In the genomic region with DNA sequence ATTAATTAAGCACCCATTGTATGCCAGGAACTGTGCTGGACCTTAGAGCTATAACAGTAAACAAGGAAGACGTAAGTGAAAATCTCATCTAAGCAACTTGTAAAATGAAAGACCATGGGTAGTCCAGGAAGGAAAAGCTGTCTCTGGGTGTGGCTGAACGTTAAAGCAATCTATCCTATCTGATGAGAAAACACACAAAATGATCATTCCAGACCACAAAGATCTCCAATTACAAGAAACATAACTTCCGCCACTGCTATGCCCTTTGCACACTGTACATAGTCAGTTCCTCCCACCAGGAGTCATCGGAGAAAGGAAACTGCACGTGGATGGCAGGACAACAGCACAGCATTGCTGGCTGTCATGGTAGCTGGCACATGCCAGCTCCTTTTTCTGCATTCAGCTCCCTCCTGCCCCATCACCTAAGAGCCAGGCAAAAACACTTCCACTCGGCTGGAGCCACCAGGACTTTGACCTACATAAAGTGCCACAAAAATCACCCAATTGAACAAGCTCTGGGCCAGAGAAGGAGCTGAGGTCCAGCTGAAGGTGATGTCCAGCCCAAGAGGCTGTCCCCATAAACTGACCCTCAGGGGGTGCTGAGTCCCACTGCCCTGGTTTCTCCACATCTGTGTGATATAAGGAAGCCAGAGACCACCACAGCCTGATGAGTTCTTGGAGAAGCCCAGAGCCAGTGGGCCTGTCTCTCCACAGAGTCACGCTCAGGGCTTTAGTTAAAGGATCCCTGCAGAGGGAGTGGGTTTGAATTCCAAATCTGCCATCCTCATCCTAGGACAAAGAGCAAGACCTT, we compare ENCODE assay signal across 10 cellular contexts. TPM values are rescaled to one million over a fixed set of nuclear protein-coding genes. Genes with fewer than 3 reads are reported as not detected.
DNase-seq lines count a peak whose midpoint lies in the region; ATAC-seq and TF ChIP-seq lines count a peak whose summit lies in the region.
"Had no signal": no experiment of that assay in that cellular context is flagged by ENCODE, and none has a peak within 500 bp of the region (broad histone marks: within the 10 kb centered on the region; RNA-seq: fewer than 3 reads in every experiment).

No MANE protein-coding gene starts in this region.

- DNase-seq in SK-N-SH: no peak
- DNase-seq in SJCRH30: peak in 1 of 2 experiments; percentile 47
- peak; percentile 39 to 41 for DNase-seq in foreskin fibroblast
- no peak for DNase-seq in upper lobe of left lung
- DNase-seq in left lobe of liver (ENCODE audit: low spot score): no peak
- DNase-seq in HuH-7.5 (ENCODE audit: low spot score): no peak
- no peak for DNase-seq in sigmoid colon
- DNase-seq: activated naive CD8-positive, alpha-beta T cell treated with anti-CD3 and anti-CD28 coated beads for 36 hours; NCI-H187 had no signal

- H3K9me2 ChIP-seq in SK-N-SH: no peaks in the 10 kb centered on the region

- POLR2A ChIA-PET in SK-N-SH (lab: Yijun Ruan, JAX): no interaction called here

- H3K4me2 ChIP-seq in SK-N-SH: no peak overlapping the region

- H3K4me3 ChIP-seq in SK-N-SH (ENCODE audit: low read depth in 2 of 2, low read length in 1 of 2) (no peak overlapping the region), SJCRH30 (no peak overlapping the region), foreskin fibroblast (ENCODE audit: low read depth in 1 of 2, low read length in 2 of 2) (no peak overlapping the region), upper lobe of left lung (no peak overlapping the region), sigmoid colon (no peak overlapping the region)

- no peaks in the 10 kb centered on the region for H3K27me3 ChIP-seq in SK-N-SH (ENCODE audit: insufficient read depth)
- H3K27me3 ChIP-seq in SJCRH30: no peaks in the 10 kb centered on the region
- H3K27me3 ChIP-seq in upper lobe of left lung: no peaks in the 10 kb centered on the region
- H3K27me3 ChIP-seq in sigmoid colon: no peaks in the 10 kb centered on the region

- TF ChIP-seq POLR2A in upper lobe of left lung (IDR thresholded peaks at IDR 0.05) (no peak), sigmoid colon (IDR thresholded peaks at IDR 0.05) (no peak)

- H3K27ac ChIP-seq in SK-N-SH (ENCODE audit: low read depth in 2 of 2, low read length in 1 of 2) (no peak overlapping the region), SJCRH30 (peak overlapping the region; percentile 12; the same call in 1 of the 2 replicates), upper lobe of left lung (peak overlapping the region; percentile 26 to 84 (median 60)), sigmoid colon (no peak overlapping the region)

- no peaks in the 10 kb centered on the region; a peak in 1 of 4 replicates for H3K4me1 ChIP-seq in SK-N-SH (ENCODE audit: control insufficient read depth in 1 of 2, insufficient read depth in 2 of 2, low read depth in 1 of 2, low read length in 1 of 2)
- H3K4me1 ChIP-seq in SJCRH30: peaks cover 27% of the 10 kb centered on the region
- peaks cover 32 to 44% (median 40%) of the 10 kb centered on the region in 4 donors for H3K4me1 ChIP-seq in upper lobe of left lung
- peaks cover 0 to 12% (median 8%) of the 10 kb centered on the region in 4 donors for H3K4me1 ChIP-seq in sigmoid colon

- CTCF ChIA-PET in SK-N-SH (lab: Yijun Ruan, JAX): interaction anchor here (0.6 to 1.1 kb wide), 2 partner anchors 9 to 27 kb away, joined by 3 to 4 read pairs; no protein-coding TSS in a partner anchor

- H3K79me2 ChIP-seq in SK-N-SH (ENCODE audit: insufficient read depth): no peaks in the 10 kb centered on the region; the same call in 1 of the 2 replicates

- H3K36me3 ChIP-seq in SK-N-SH (replicated peaks in 1 of 2; ENCODE audit: control insufficient read depth in 1 of 2, insufficient read depth in 2 of 2, low read length in 1 of 2): peaks cover 0 to 18% of the 10 kb centered on the region in 2 experiments
- H3K36me3 ChIP-seq in SJCRH30: no peaks in the 10 kb centered on the region
- H3K36me3 ChIP-seq in upper lobe of left lung: no peaks in the 10 kb centered on the region
- no peaks in the 10 kb centered on the region for H3K36me3 ChIP-seq in sigmoid colon

- H2AFZ ChIP-seq in SK-N-SH (ENCODE audit: low read depth): no peak overlapping the region

- intact Hi-C loops in sigmoid colon (cut with DNase I): no loop called here

- TF ChIP-seq EP300 in SK-N-SH (IDR thresholded peaks at IDR 0.05; ENCODE audit: borderline replicate concordance in 1 of 2, low read depth in 1 of 2, low read length in 1 of 2) (no peak), upper lobe of left lung (IDR thresholded peaks at IDR 0.05) (no peak), sigmoid colon (IDR thresholded peaks at IDR 0.05) (no peak)

- H3K9ac ChIP-seq in SK-N-SH: no peak overlapping the region

- peaks cover 3% of the 10 kb centered on the region for H3F3A ChIP-seq in SK-N-SH (replicated peaks; ENCODE audit: insufficient read depth)

- 77% methylated on average over 7 of the region's 7 CpGs for WGBS in SK-N-SH (ENCODE audit: low lambda C conversion rate)
- 57 to 63% methylated on average over 6 to 7 of the region's 7 CpGs for WGBS in upper lobe of left lung, 2 donors
- 27 to 52% methylated on average over 7 of the region's 7 CpGs for WGBS in sigmoid colon, 2 donors

- peaks cover 12% of the 10 kb centered on the region; the same call in 1 of the 2 replicates for H3K9me3 ChIP-seq in SK-N-SH
- no peaks in the 10 kb centered on the region for H3K9me3 ChIP-seq in SJCRH30 (replicated peaks)
- no peaks in the 10 kb centered on the region for H3K9me3 ChIP-seq in upper lobe of left lung
- H3K9me3 ChIP-seq in sigmoid colon: no peaks in the 10 kb centered on the region

- no peak for TF ChIP-seq CTCF in SK-N-SH (IDR thresholded peaks at IDR 0.05)
- TF ChIP-seq CTCF in foreskin fibroblast (IDR thresholded peaks at IDR 0.05; ENCODE audit: low read depth, low read length): no peak
- TF ChIP-seq CTCF in upper lobe of left lung (IDR thresholded peaks at IDR 0.05): no peak
- TF ChIP-seq CTCF in sigmoid colon (IDR thresholded peaks at IDR 0.05): no peak

- no peaks in the 10 kb centered on the region for H4K20me1 ChIP-seq in SK-N-SH (ENCODE audit: insufficient read depth)

- ATAC-seq in SK-N-SH treated with all-trans-retinoic acid at 6 μM for 48 hours (peak; percentile 54), upper lobe of left lung (ENCODE audit: low FRiP score in 2 of 2) (peak in 1 of 2 donors; percentile 17), left lobe of liver (no peak)

- no peak for TF ChIP-seq RAD21 in SK-N-SH (IDR thresholded peaks at IDR 0.05; ENCODE audit: low read length)

TF ChIP-seq in SK-N-SH treated with all-trans-retinoic acid at 6 μM for 48 hours, 23 proteins besides CTCF, POLR2A, EP300 and RAD21 (continues in another document):
- no peak for TF ChIP-seq TOX (CRISPR knock-in tag; IDR thresholded peaks at IDR 0.05; ENCODE audit: borderline replicate concordance)
- TF ChIP-seq ZNF8 (CRISPR knock-in tag; IDR thresholded peaks at IDR 0.05): no peak
- TF ChIP-seq POU6F1 (CRISPR knock-in tag; IDR thresholded peaks at IDR 0.05; ENCODE audit: borderline replicate concordance, low read depth): no peak
- TF ChIP-seq PPARA (CRISPR knock-in tag; IDR thresholded peaks at IDR 0.05; ENCODE audit: borderline replicate concordance): no peak
- no peak for TF ChIP-seq OSR1 (CRISPR knock-in tag; IDR thresholded peaks at IDR 0.05)
- no peak for TF ChIP-seq RARB (CRISPR knock-in tag; IDR thresholded peaks at IDR 0.05)
- no peak for TF ChIP-seq ARNTL (CRISPR knock-in tag; IDR thresholded peaks at IDR 0.05; ENCODE audit: borderline replicate concordance, low read depth)

TF ChIP-seq in SK-N-SH, 30 proteins besides CTCF, POLR2A, EP300 and RAD21:
- no peak for TF ChIP-seq GABPA (IDR thresholded peaks at IDR 0.05; ENCODE audit: low read depth)
- TF ChIP-seq, protein P1, sequence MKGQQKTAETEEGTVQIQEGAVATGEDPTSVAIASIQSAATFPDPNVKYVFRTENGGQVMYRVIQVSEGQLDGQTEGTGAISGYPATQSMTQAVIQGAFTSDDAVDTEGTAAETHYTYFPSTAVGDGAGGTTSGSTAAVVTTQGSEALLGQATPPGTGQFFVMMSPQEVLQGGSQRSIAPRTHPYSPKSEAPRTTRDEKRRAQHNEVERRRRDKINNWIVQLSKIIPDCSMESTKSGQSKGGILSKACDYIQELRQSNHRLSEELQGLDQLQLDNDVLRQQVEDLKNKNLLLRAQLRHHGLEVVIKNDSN (IDR thresholded peaks at IDR 0.05; ENCODE audit: borderline replicate concordance, low read depth): no peak

RNA-seq across cellular contexts. Expression of gene STEAP1B, which starts 56.4 kb away (rescaled TPM):
- 14.7 and 16.6 TPM in 2 replicates for polyA plus RNA-seq in SK-N-SH (2012; rRNA removed)
- 20.5 and 21.4 TPM in 2 replicates for polyA plus RNA-seq in SK-N-SH (2012; cell fraction: cytosol; rRNA removed)
- 5.5 and 9.3 TPM in 2 replicates for polyA plus RNA-seq in SK-N-SH (2012; cell fraction: nucleus; rRNA removed)
- total RNA-seq in SJCRH30 (2014; rRNA removed; shearing (Covaris generic)): 0.23 TPM in 1 of 2 replicates, not detected in the other
- total RNA-seq in upper lobe of left lung: 1 to 10 TPM in 1 of 6 donors, under 1 TPM in 2, not detected in 3; 0.30 to 2.1 (median 0.92) TPM
- total RNA-seq in left lobe of liver: not detected
- 1 to 10 TPM in 2 of 4 donors, under 1 TPM in 1, not detected in 1; 0.33 to 2.1 (median 1.4) TPM for total RNA-seq in sigmoid colon
- 1 to 10 TPM in 2 of 3 donors, under 1 TPM in 1; 0.69 to 1.6 (median 1.2) TPM for polyA plus RNA-seq in sigmoid colon

Comparison
In these comparisons a context has a peak if more than half of its experiments do, and no peak if none do; other contexts are left out.
1. DNase-seq: peak in foreskin fibroblast (2 of 2); none in SK-N-SH (single experiment), upper lobe of left lung (0 of 2), left lobe of liver (single experiment), HuH-7.5 (single experiment) and sigmoid colon (single experiment).
2. H3K27ac ChIP-seq: peak in SJCRH30 (single experiment) and upper lobe of left lung (4 of 4); none in SK-N-SH (0 of 2) and sigmoid colon (0 of 4).